ENCODE assay signal across 10 cellular contexts in the genomic region with DNA sequence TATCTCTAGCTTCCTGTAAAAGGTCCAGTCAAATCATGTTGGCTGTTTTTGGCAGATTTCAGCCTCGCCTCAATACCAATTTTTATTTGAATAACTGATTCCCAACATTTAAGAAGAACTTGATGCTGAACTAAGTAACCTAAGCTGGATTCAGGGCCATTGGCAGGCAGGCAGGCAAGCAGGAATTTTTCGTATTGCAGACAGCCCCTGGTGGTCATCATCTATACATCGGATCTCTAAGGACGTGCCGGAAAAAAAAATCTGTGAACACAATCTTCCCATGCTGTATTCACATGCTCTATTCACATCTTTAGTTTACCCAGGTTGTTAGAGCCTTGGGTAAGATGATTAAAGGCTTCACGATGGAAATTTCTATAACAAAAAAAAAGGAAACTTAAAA. TPM values are rescaled to one million over a fixed set of nuclear protein-coding genes. Genes with fewer than 3 reads are reported as not detected.
A peak's percentile ranks its signal among the peaks of the same experiment; 100 is the strongest.
DNase-seq lines count a peak whose midpoint lies in the region; ATAC-seq and TF ChIP-seq lines count a peak whose summit lies in the region.
"Had no signal": no experiment of that assay in that cellular context is flagged by ENCODE, and none has a peak within 500 bp of the region (broad histone marks: within the 10 kb centered on the region; RNA-seq: fewer than 3 reads in every experiment).

No MANE protein-coding gene starts in this region.

- H3K27me3 Mint-ChIP-seq in naive B cell (no peaks in the 10 kb centered on the region), T-cell (no peaks in the 10 kb centered on the region)

- no peak overlapping the region for H3K4me3 ChIP-seq in choroid plexus epithelial cell (ENCODE audit: low read depth, low read length)

- DNase-seq in ELR (ENCODE audit: low read depth) (peak; percentile 63), NCI-H2227 treated with DMSO at 0.1 percent for 48 hours (lab: John Stamatoyannopoulos, UW) (peak; percentile 16), choroid plexus epithelial cell (ENCODE audit: low read depth) (peak; percentile 63), naive B cell (no peak), T-cell (no peak)
- DNase-seq: kidney glomerular epithelial cell, NCI-H1694, retina had no signal

- H3K4me3 Mint-ChIP-seq in naive B cell (peak overlapping the region in 1 of 8 donors; percentile 27), T-cell (no peak overlapping the region)

- POLR2A ChIA-PET in T-cell (lab: Charles Lee): no interaction called here

- H3K9me3 Mint-ChIP-seq in naive B cell: no peaks in the 10 kb centered on the region
- no peaks in the 10 kb centered on the region for H3K9me3 Mint-ChIP-seq in T-cell

- H3K4me1 Mint-ChIP-seq in naive B cell: peaks cover 14 to 55% (median 41%) of the 10 kb centered on the region in 3 donors
- H3K4me1 Mint-ChIP-seq in T-cell: peaks cover 10 to 27% (median 25%) of the 10 kb centered on the region in 3 donors

- H3K27ac Mint-ChIP-seq in naive B cell: peak overlapping the region in 4 of 6 donors; percentile 73 to 98 (median 82)
- peak overlapping the region in 1 of 2 donors; percentile 68 for H3K27ac Mint-ChIP-seq in T-cell

- peaks cover 11 to 21% of the 10 kb centered on the region in 2 donors for H3K36me3 Mint-ChIP-seq in naive B cell
- H3K36me3 Mint-ChIP-seq in T-cell: peaks cover 23% of the 10 kb centered on the region

- TF ChIP-seq CTCF in choroid plexus epithelial cell (conservative IDR thresholded peaks at IDR 0.05; ENCODE audit: low read depth, low read length): peak; percentile 62

- CTCF ChIA-PET in T-cell (lab: Charles Lee): interaction anchor here in 1 of 2 donors (0.6 kb wide), 1 partner anchor 47 kb away, joined by 4 read pairs; no protein-coding TSS in a partner anchor

- no peak for ATAC-seq in naive B cell (ENCODE audit: low read depth in 2 of 2)
- no peak for ATAC-seq in HG02938 (IDR thresholded peaks at IDR 0.05; ENCODE audit: unreplicated experiment)
- ATAC-seq in T-cell (replicated peaks in 1 of 4): no peak
- ATAC-seq in GM21526 (IDR thresholded peaks at IDR 0.05; ENCODE audit: low FRiP score, unreplicated experiment): no peak

RNA-seq across cellular contexts. Expression of a gene that starts 7.0 kb away (rescaled TPM):
- 10 to 100 TPM; 24.5 to 43.3 (median 36.5) TPM for polyA plus RNA-seq in naive B cell (ENCODE audit: low read depth in 6 of 6)
- total RNA-seq in T-cell: 10 to 100 TPM; 16.3 to 24.4 (median 18.3) TPM

Comparison
In these comparisons a context has a peak if more than half of its experiments do, and no peak if none do; other contexts are left out.
1. DNase-seq: peak in ELR (single experiment), NCI-H2227 treated with DMSO at 0.1 percent for 48 hours (single experiment) and choroid plexus epithelial cell (single experiment); none in naive B cell (single experiment) and T-cell (0 of 34).